In the genomic region with DNA sequence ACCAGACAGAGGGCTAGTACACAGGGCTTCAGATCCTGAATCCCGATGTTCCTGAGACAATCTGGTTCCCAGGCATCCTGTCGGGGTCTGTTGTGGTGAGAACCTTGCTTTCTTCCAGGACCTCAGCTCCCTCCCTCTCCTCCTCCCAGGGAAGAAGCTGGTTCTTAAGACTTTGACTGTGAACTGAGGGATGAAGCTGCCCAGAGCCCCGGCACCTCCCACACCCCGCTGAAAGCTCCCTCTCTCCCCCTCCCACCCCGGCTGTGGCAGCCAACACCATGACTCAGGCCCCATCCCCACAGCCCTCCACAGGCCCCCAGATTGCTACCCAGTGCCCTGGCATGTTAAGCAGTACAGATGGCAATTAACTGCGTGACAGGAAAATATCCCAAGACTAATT, we compare ENCODE assay signal across 1 cellular context.
TF ChIP-seq lines count a peak whose summit lies in the region.

No MANE protein-coding gene starts in this region.

TF ChIP-seq in GM23338, 12 proteins besides CTCF, POLR2A, EP300 and RAD21 (continued from another document):
- TF ChIP-seq ZNF462 (CRISPR knock-in tag; IDR thresholded peaks at IDR 0.05) = 0 out of 2 replicates have a peak, but pooled peaks have one; percentile 8
